7 cellular contexts compared by ENCODE assay signal in genomic region chr1:200053091-200053490, GRCh38.
"Had no signal": no experiment of that assay in that cellular context is flagged by ENCODE, and none has a peak within 500 bp of the region (broad histone marks: within the 10 kb centered on the region; RNA-seq: fewer than 3 reads in every experiment).

No MANE protein-coding gene starts in this region.

- H2AFZ ChIP-seq: GM23248 had no signal

- H3K4me3 ChIP-seq: GM23248, HAP-1, K562 had no signal

- H3K27ac Mint-ChIP-seq: HFFc6 had no signal

- DNase-seq: GOT3, H7, HFFc6 had no signal

- H3K9me3 ChIP-seq: HAP-1 had no signal

- H3K27ac ChIP-seq: GM23248 had no signal

- H3K4me3 Mint-ChIP-seq: HFFc6 had no signal

- ATAC-seq: HCT116, K562 had no signal

- H3K9me3 Mint-ChIP-seq: HFFc6 had no signal
